Comparison of ENCODE assay signal across 8 cellular contexts in the genomic region with DNA sequence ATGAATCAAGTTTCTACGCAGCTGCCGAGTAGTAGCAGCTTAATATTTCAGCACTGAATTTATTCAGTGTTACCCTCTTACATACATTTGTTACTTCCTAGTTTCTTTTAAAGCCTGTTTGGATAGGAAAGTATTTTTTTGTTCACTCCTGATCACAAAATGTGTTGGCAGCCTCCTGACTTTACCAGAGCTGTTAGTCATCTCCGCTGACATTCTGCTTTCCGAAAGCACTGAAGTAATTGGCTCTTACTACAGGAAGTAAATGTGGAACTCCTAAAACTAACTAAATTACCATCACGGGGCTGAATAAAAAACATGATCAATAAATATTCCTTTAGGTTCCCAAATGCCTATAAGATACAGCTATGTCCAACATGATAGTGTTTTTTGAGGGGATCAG.
DNase-seq lines count a peak whose midpoint lies in the region; ATAC-seq, FAIRE-seq and TF ChIP-seq lines count a peak whose summit lies in the region.

No MANE protein-coding gene starts in this region.

- no peak overlapping the region for H3K27ac ChIP-seq in hepatocyte

- FAIRE-seq in H54 (lab: Jason Lieb, UNC), result peak; percentile 94

- no peaks in the 10 kb centered on the region for H3K9me3 Mint-ChIP-seq in CD14-positive monocyte

- H3K9me2 ChIP-seq in hepatocyte (replicated peaks; ENCODE audit: insufficient read depth), result no peaks in the 10 kb centered on the region

- TF ChIP-seq CTCF in CD14-positive monocyte (IDR thresholded peaks at IDR 0.05), result no peak
- no peak for TF ChIP-seq CTCF in hepatocyte (IDR thresholded peaks at IDR 0.05; ENCODE audit: poor library complexity)

- no peaks in the 10 kb centered on the region for H3K27me3 Mint-ChIP-seq in CD14-positive monocyte (ENCODE audit: low read depth in 3 of 3)

- no peak for ATAC-seq in GM19328 (IDR thresholded peaks at IDR 0.05; ENCODE audit: unreplicated experiment)

- no peaks in the 10 kb centered on the region for H3K36me3 ChIP-seq in hepatocyte (replicated peaks; ENCODE audit: insufficient read depth, low read depth)

- H4K20me1 ChIP-seq in hepatocyte (ENCODE audit: insufficient read depth, poor library complexity, severe bottlenecking), result no peaks in the 10 kb centered on the region

- H3K27me3 ChIP-seq in hepatocyte, result no peaks in the 10 kb centered on the region

- H3K36me3 Mint-ChIP-seq in CD14-positive monocyte, result peaks cover 25 to 42% of the 10 kb centered on the region in 2 donors

- H3K4me3 Mint-ChIP-seq in CD14-positive monocyte, result peak overlapping the region; percentile 43 to 84

- H3K27ac Mint-ChIP-seq in CD14-positive monocyte, result peak overlapping the region; percentile 80 to 92 (median 86)

- H3K79me2 ChIP-seq in hepatocyte, result no peaks in the 10 kb centered on the region

- no peak overlapping the region for H2AFZ ChIP-seq in hepatocyte

- WGBS in hepatocyte (ENCODE audit: low lambda C conversion rate, missing lambda C conversion rate), result 79% methylated on average over 5 of the region's 5 CpGs

- H3K4me2 ChIP-seq in hepatocyte, result no peak overlapping the region

- peaks cover 22% of the 10 kb centered on the region for H3K4me1 Mint-ChIP-seq in CD14-positive monocyte

- H3K4me3 ChIP-seq in hepatocyte, result no peak overlapping the region

- no peaks in the 10 kb centered on the region for H3K9me3 ChIP-seq in hepatocyte (ENCODE audit: low read depth)

- TF ChIP-seq POLR2A in H54 (IDR thresholded peaks at IDR 0.05; ENCODE audit: low read depth, low read length), result no peak

- intact Hi-C loops in CD14-positive monocyte (cut with micrococcal nuclease), result no loop called here

- H3K4me1 ChIP-seq in hepatocyte (ENCODE audit: insufficient read depth), result no peaks in the 10 kb centered on the region

- DNase-seq in CD14-positive monocyte (ENCODE audit: low spot score) (peak; percentile 69), H54 (ENCODE audit: insufficient read length, low spot score) (no peak), kidney tubule cell (ENCODE audit: low spot score) (peak; percentile 38), NCI-H524 treated with DMSO at 0.1 percent for 48 hours (lab: John Stamatoyannopoulos, UW) (no peak), iPS-NIHi11 (ENCODE audit: low spot score) (no peak), hepatocyte (ENCODE audit: low spot score) (no peak)
- DNase-seq in activated naive CD4-positive, alpha-beta T cell treated with anti-CD3 and anti-CD28 coated beads, Interleukin-2, amount 50 U/mL, for 16 hours, result peak; percentile 27

Comparison
In these comparisons a context has a peak if more than half of its experiments do, and no peak if none do; other contexts are left out.
1. DNase-seq: peak in CD14-positive monocyte (single experiment), activated naive CD4-positive, alpha-beta T cell treated with anti-CD3 and anti-CD28 coated beads, Interleukin-2, amount 50 U/mL, for 16 hours (single experiment) and kidney tubule cell (single experiment); none in H54 (single experiment), NCI-H524 treated with DMSO at 0.1 percent for 48 hours (single experiment), iPS-NIHi11 (single experiment) and hepatocyte (single experiment).